ENCODE assay signal across 18 cellular contexts in the genomic region with DNA sequence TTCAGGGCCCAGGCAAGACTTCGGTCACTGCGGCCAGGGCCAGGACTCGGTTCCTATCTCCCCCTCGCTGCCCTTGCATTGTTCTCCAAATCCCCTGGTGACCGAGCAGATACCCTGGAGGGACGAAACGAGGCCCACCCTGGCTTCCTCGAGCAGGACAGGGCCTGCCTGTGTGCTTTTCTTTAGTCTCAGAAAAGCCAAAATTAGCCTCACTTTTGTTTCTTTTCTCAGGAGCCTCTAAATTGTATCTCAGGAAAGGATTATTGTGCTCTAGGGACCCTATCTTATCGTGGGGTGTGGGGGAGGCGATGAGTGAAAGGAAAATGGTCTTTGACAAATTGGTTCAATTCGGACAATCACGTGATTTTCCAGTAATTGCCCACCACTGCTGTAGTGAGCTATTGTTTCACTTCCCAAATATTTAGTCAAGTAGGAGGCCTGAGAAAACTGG.
DNase-seq lines count a peak whose midpoint lies in the region; ATAC-seq and TF ChIP-seq lines count a peak whose summit lies in the region.
"Had no signal": no experiment of that assay in that cellular context is flagged by ENCODE, and none has a peak within 500 bp of the region (broad histone marks: within the 10 kb centered on the region; RNA-seq: fewer than 3 reads in every experiment).

No MANE protein-coding gene starts in this region.

- no peaks in the 10 kb centered on the region for H4K20me1 ChIP-seq in PC-9 (ENCODE audit: insufficient read depth)

- peaks cover 47% of the 10 kb centered on the region for H3F3A ChIP-seq in PC-9 (ENCODE audit: insufficient read depth, low read depth)

- CTCF ChIA-PET in PC-9 (lab: Charles Lee), result interaction anchor here (0.7 to 1.3 kb wide), 2 partner anchors 9 to 100 kb away, joined by 3 to 4 read pairs; no protein-coding TSS in a partner anchor
- CTCF ChIA-PET in activated CD4-positive, alpha-beta memory T cell treated with anti-CD3 and anti-CD28 coated beads for 36 hours (lab: Charles Lee), result interaction anchor here (1.6 to 9.2 kb wide), 2 partner anchors 22 to 99 kb away, joined by 4 to 97 read pairs; no protein-coding TSS in a partner anchor

- H3K27me3 Mint-ChIP-seq in progenitor cell of endocrine pancreas, result no peaks in the 10 kb centered on the region
- peaks cover 27% of the 10 kb centered on the region for H3K27me3 Mint-ChIP-seq in activated CD4-positive, alpha-beta memory T cell treated with anti-CD3 and anti-CD28 coated beads for 36 hours

- no TSS peak for BruUV-seq in PC-9 (replicated peaks; lab: Mats Ljungman, UMichigan)

- no peaks in the 10 kb centered on the region for H3K36me3 ChIP-seq in PC-9 (ENCODE audit: low read depth)

- H3K27ac Mint-ChIP-seq in progenitor cell of endocrine pancreas, result peak overlapping the region; percentile 100
- no peak overlapping the region for H3K27ac Mint-ChIP-seq in activated CD4-positive, alpha-beta memory T cell treated with anti-CD3 and anti-CD28 coated beads for 36 hours
- H3K27ac Mint-ChIP-seq: T-helper 1 cell treated with Interleukin-12 subunit alpha and Interleukin-12 subunit beta and Interleukin-4 antibody, amounts not matched to agents 30 μg/mL and 1 μg/mL, for 36 hours had no signal

- peaks cover 3% of the 10 kb centered on the region for H3K9me3 Mint-ChIP-seq in progenitor cell of endocrine pancreas (ENCODE audit: low read depth)
- H3K9me3 Mint-ChIP-seq in activated CD4-positive, alpha-beta memory T cell treated with anti-CD3 and anti-CD28 coated beads for 36 hours, result no peaks in the 10 kb centered on the region
- H3K9me3 Mint-ChIP-seq: neural crest cell; T-helper 1 cell treated with Interleukin-12 subunit alpha and Interleukin-12 subunit beta and Interleukin-4 antibody, amounts not matched to agents 30 μg/mL and 1 μg/mL, for 36 hours had no signal

- no peak for ATAC-seq in GM18858 (IDR thresholded peaks at IDR 0.05; ENCODE audit: unreplicated experiment)
- ATAC-seq: PC-3 had no signal

- intact Hi-C loops in PC-9 (cut with micrococcal nuclease; ENCODE audit: unreplicated experiment), result loop anchor here (5.0 kb wide), 1 partner anchor 34 kb away; no protein-coding TSS in a partner anchor
- intact Hi-C loops in activated CD4-positive, alpha-beta memory T cell treated with anti-CD3 and anti-CD28 coated beads for 36 hours (cut with micrococcal nuclease), result no loop called here

- peak overlapping the region; percentile 69 for H3K4me3 Mint-ChIP-seq in progenitor cell of endocrine pancreas (ENCODE audit: low read depth)
- H3K4me3 Mint-ChIP-seq in activated CD4-positive, alpha-beta memory T cell treated with anti-CD3 and anti-CD28 coated beads for 36 hours, result no peak overlapping the region
- H3K4me3 Mint-ChIP-seq: neural crest cell; T-helper 1 cell treated with Interleukin-12 subunit alpha and Interleukin-12 subunit beta and Interleukin-4 antibody, amounts not matched to agents 30 μg/mL and 1 μg/mL, for 36 hours had no signal

- H3K9me2 ChIP-seq in PC-9 (ENCODE audit: insufficient read depth), result no peaks in the 10 kb centered on the region

- peak overlapping the region; percentile 29; the same call in 1 of the 2 replicates for H3K4me3 ChIP-seq in PC-9

- H3K27ac ChIP-seq in PC-9, result peak overlapping the region; percentile 85
- H3K27ac ChIP-seq: HL-60 had no signal

- peak; percentile 83 for DNase-seq in CD1c-positive myeloid dendritic cell (ENCODE audit: extremely low spot score)
- no peak for DNase-seq in PC-9
- DNase-seq in fibroblast of peridontal ligament (ENCODE audit: extremely low read depth), result peak; percentile 34
- DNase-seq in progenitor cell of endocrine pancreas (ENCODE audit: low spot score, unreplicated experiment), result no peak
- no peak for DNase-seq in stimulated activated CD4-positive, alpha-beta T cell treated with anti-CD3 and anti-CD28 coated beads, Interleukin-1b, Interleukin-23, amount 100 ng/mL, for 48 hours
- no peak for DNase-seq in NCI-H2196 treated with DMSO at 0.1 percent for 48 hours (lab: John Stamatoyannopoulos, UW; ENCODE audit: unreplicated experiment)
- no peak for DNase-seq in activated CD4-positive, alpha-beta memory T cell treated with anti-CD3 and anti-CD28 coated beads for 36 hours
- DNase-seq: activated CD4-positive, alpha-beta T cell treated with anti-CD3 and anti-CD28 coated beads for 48 hours; AML-193; amygdala; effector CD4-positive, alpha-beta T cell; head of caudate nucleus; PC-3; stimulated activated CD4-positive, alpha-beta T cell treated with anti-CD3 and anti-CD28 coated beads, Interleukin-12 subunit alpha, Interleukin-12 subunit beta, amount 100 ng/mL, for 4 hours had no signal

- POLR2A ChIA-PET in PC-9 (lab: Charles Lee; ENCODE audit: unreplicated experiment), result interaction anchor here (0.6 to 1.2 kb wide), 6 partner anchors 8 to 83 kb away, joined by 3 to 10 read pairs (median 3); no protein-coding TSS in a partner anchor
- POLR2A ChIA-PET in activated CD4-positive, alpha-beta memory T cell treated with anti-CD3 and anti-CD28 coated beads for 36 hours (lab: Charles Lee), result no interaction called here

- no peaks in the 10 kb centered on the region for H3K36me3 Mint-ChIP-seq in progenitor cell of endocrine pancreas (ENCODE audit: insufficient read depth)
- no peaks in the 10 kb centered on the region for H3K36me3 Mint-ChIP-seq in activated CD4-positive, alpha-beta memory T cell treated with anti-CD3 and anti-CD28 coated beads for 36 hours

- H3K9me3 ChIP-seq in PC-9 (ENCODE audit: insufficient read depth, low read depth), result no peaks in the 10 kb centered on the region

- H3K79me2 ChIP-seq in PC-9 (ENCODE audit: low read depth), result no peaks in the 10 kb centered on the region

- peaks cover 59% of the 10 kb centered on the region for H3K4me1 ChIP-seq in PC-9 (replicated peaks; ENCODE audit: insufficient read depth)

- H2AFZ ChIP-seq in PC-9, result peak overlapping the region; percentile 76

- H3K27me3 ChIP-seq in PC-9 (ENCODE audit: insufficient read depth, low read depth), result no peaks in the 10 kb centered on the region

- TF ChIP-seq CTCF in PC-9 (conservative IDR thresholded peaks at IDR 0.05) (no peak), progenitor cell of endocrine pancreas (IDR thresholded peaks at IDR 0.05; ENCODE audit: unreplicated experiment) (no peak)

- H3K4me2 ChIP-seq in PC-9, result peak overlapping the region; percentile 78

- peaks cover 52% of the 10 kb centered on the region for H3K4me1 Mint-ChIP-seq in progenitor cell of endocrine pancreas (ENCODE audit: low read depth)
- peaks cover 21% of the 10 kb centered on the region for H3K4me1 Mint-ChIP-seq in activated CD4-positive, alpha-beta memory T cell treated with anti-CD3 and anti-CD28 coated beads for 36 hours (ENCODE audit: low read depth)

Comparison
In these comparisons a context has a peak if more than half of its experiments do, and no peak if none do; other contexts are left out.
1. DNase-seq: peak in CD1c-positive myeloid dendritic cell (single experiment) and fibroblast of peridontal ligament (single experiment); none in PC-9 (0 of 2), progenitor cell of endocrine pancreas (single experiment), stimulated activated CD4-positive, alpha-beta T cell treated with anti-CD3 and anti-CD28 coated beads, Interleukin-1b, Interleukin-23, amount 100 ng/mL, for 48 hours (single experiment), NCI-H2196 treated with DMSO at 0.1 percent for 48 hours (single experiment) and activated CD4-positive, alpha-beta memory T cell treated with anti-CD3 and anti-CD28 coated beads for 36 hours (single experiment).